Comparison of ENCODE assay signal across 8 cellular contexts in the genomic region with DNA sequence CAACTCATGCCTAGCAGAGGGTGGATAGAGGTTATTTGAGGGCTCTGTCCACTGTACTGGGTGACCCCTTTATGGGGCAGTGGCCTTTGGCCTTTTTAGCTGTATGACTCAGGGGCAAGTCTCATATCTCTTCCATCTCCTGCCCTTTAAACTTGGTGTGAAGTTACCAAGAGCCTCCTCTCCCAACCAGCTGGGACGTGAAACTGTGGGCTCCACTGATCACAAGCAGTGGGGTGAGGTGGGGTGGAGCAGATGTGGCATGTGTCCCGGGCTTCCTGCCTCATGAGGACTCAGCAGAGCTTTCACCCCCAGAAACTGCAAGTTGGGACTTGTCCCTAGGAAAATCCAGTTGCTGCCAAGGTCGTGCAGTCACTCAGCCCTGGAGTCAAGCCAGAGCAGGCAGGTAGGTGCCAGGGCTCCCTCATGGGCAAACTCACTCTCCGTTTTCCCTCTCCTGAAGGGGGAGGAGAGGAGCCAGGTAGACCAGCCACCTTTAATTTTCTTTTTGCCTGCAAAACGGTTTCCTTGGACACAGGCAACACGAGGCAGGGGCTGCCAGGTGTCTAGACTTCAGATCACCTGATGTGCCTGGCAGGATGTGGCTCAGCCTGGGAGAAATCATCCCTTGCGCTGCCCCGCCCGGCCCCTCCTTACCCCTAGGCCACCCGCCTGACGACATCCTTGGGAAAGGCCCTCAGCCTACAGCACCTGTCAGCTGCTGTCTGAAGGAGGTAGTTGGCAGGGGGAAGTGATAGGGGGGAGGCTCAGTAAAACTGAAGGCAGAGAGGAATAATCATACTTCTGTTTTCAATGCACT. TPM values are rescaled to one million over a fixed set of nuclear protein-coding genes. Genes with fewer than 3 reads are reported as not detected.
DNase-seq lines count a peak whose midpoint lies in the region; ATAC-seq and TF ChIP-seq lines count a peak whose summit lies in the region.

No MANE protein-coding gene starts in this region.

- H3K79me2 ChIP-seq in osteoblast (ENCODE audit: insufficient read depth, low read length), result peaks cover 62% of the 10 kb centered on the region

- no peaks in the 10 kb centered on the region for H3K27me3 ChIP-seq in osteoblast (ENCODE audit: insufficient read depth, low read length)
- H3K27me3 ChIP-seq in HAP-1 (ENCODE audit: low read depth), result no peaks in the 10 kb centered on the region

- no peaks in the 10 kb centered on the region for H3K36me3 Mint-ChIP-seq in immature natural killer cell

- peaks cover 16 to 22% (median 21%) of the 10 kb centered on the region in 3 donors for H3K27me3 Mint-ChIP-seq in immature natural killer cell (ENCODE audit: low read depth in 3 of 3)

- peak overlapping the region in 2 of 6 donors; percentile 53 to 62 for H3K27ac Mint-ChIP-seq in immature natural killer cell

- H4K20me1 ChIP-seq in osteoblast (ENCODE audit: insufficient read depth, low read length), result peaks cover 75% of the 10 kb centered on the region

- peak overlapping the region; percentile 53 for H3K4me3 ChIP-seq in osteoblast (ENCODE audit: insufficient read depth, low read length)
- no peak overlapping the region for H3K4me3 ChIP-seq in HAP-1

- peak overlapping the region in 1 of 5 donors; percentile 50 for H3K4me3 Mint-ChIP-seq in immature natural killer cell

- no peak overlapping the region for H2AFZ ChIP-seq in osteoblast (ENCODE audit: low read length)

- peak overlapping the region; percentile 40 for H3K27ac ChIP-seq in 22Rv1
- H3K27ac ChIP-seq in osteoblast (ENCODE audit: low read depth, low read length), result peak overlapping the region; percentile 52

- in situ Hi-C loops in HAP-1 (cut with MboI; ENCODE audit: low sequenced_read_pairs), result no loop called here

- H3K36me3 ChIP-seq in osteoblast (ENCODE audit: insufficient read depth, low read length), result peaks cover 66% of the 10 kb centered on the region
- no peaks in the 10 kb centered on the region for H3K36me3 ChIP-seq in HAP-1 (replicated peaks)

- TF ChIP-seq CTCF in 22Rv1 (IDR thresholded peaks at IDR 0.05) (no peak), osteoblast (IDR thresholded peaks at IDR 0.05; ENCODE audit: extremely low read depth, low read depth, low read length) (no peak)

- H3K9me3 ChIP-seq in osteoblast (ENCODE audit: low read depth, low read length), result no peaks in the 10 kb centered on the region
- no peaks in the 10 kb centered on the region for H3K9me3 ChIP-seq in HAP-1

- peak; percentile 89 for DNase-seq in NCI-H1694 (lab: John Stamatoyannopoulos, UW)
- DNase-seq in activated CD4-positive, CD25-positive, alpha-beta regulatory T cell (lab: John Stamatoyannopoulos, UW), result peak; percentile 14 to 18 (median 14)
- DNase-seq in effector CD4-positive, alpha-beta T cell, result peak; percentile 80
- DNase-seq in osteoblast (ENCODE audit: insufficient read length, low spot score, missing footprints), result peak; percentile 47
- DNase-seq in immature natural killer cell, result no peak
- DNase-seq in HAP-1 (ENCODE audit: low spot score in 2 of 2), result no peak

- peak overlapping the region; percentile 62 for H3K4me2 ChIP-seq in osteoblast (ENCODE audit: insufficient read depth, low read length)

- H3K4me1 ChIP-seq in osteoblast (ENCODE audit: insufficient read depth, low read length) (peaks cover 27% of the 10 kb centered on the region), HAP-1 (peaks cover 10% of the 10 kb centered on the region)

- peaks cover 0 to 2% (median 0%) of the 10 kb centered on the region in 6 donors for H3K9me3 Mint-ChIP-seq in immature natural killer cell

- ATAC-seq in GM19395 (IDR thresholded peaks at IDR 0.05; ENCODE audit: unreplicated experiment), result peak; percentile 26

- H3K4me1 Mint-ChIP-seq in immature natural killer cell, result peaks cover 25 to 28% of the 10 kb centered on the region in 2 donors

RNA-seq across cellular contexts. Expression of gene CDKN1A, which starts 4.0 kb away (rescaled TPM):
- total RNA-seq in osteoblast, result 456 and 461 TPM in 2 replicates
- 10 to 100 TPM in 1 of 3 donors, 1 to 10 TPM in 2; 3.3 to 13.6 (median 7.0) TPM for polyA plus RNA-seq in immature natural killer cell

RNA-seq across cellular contexts. Expression of gene RAB44, which starts 15.1 kb away (rescaled TPM):
- total RNA-seq in osteoblast, result under 0.01 and 0.36 TPM in 2 replicates
- not detected for polyA plus RNA-seq in immature natural killer cell

Comparison
In these comparisons a context has a peak if more than half of its experiments do, and no peak if none do; other contexts are left out.
1. DNase-seq: peak in NCI-H1694 (single experiment), activated CD4-positive, CD25-positive, alpha-beta regulatory T cell (4 of 4), effector CD4-positive, alpha-beta T cell (single experiment) and osteoblast (single experiment); none in immature natural killer cell (0 of 3) and HAP-1 (0 of 2).